18 cellular contexts compared by ENCODE assay signal in genomic region chr7:158263110-158263963, GRCh38.
DNase-seq lines count a peak whose midpoint lies in the region; ATAC-seq, FAIRE-seq and TF ChIP-seq lines count a peak whose summit lies in the region.
"Had no signal": no experiment of that assay in that cellular context is flagged by ENCODE, and none has a peak within 500 bp of the region (broad histone marks: within the 10 kb centered on the region; RNA-seq: fewer than 3 reads in every experiment).

No MANE protein-coding gene starts in this region.

- intact Hi-C loops in cardiac septum (cut with DNase I) (no loop called here), heart left ventricle (cut with DNase I) (no loop called here), left colon (cut with DNase I, micrococcal nuclease) (no loop called here), Calu3 (cut with micrococcal nuclease; ENCODE audit: unreplicated experiment) (no loop called here)

- peaks cover 0 to 11% (median 0%) of the 10 kb centered on the region in 9 donors for H3K27me3 ChIP-seq in heart left ventricle
- H3K27me3 ChIP-seq: BLaER1 treated with 17β-estradiol and CSF1 and Interleukin-3, amounts not matched to agents 10 nM and 100 nM had no signal

- H3K4me1 Mint-ChIP-seq in nephron (peaks cover 8% of the 10 kb centered on the region), Calu3 (ENCODE audit: low read depth, unreplicated experiment) (no peaks in the 10 kb centered on the region), mesothelial cell of epicardium (no peaks in the 10 kb centered on the region)

- H3K9me3 ChIP-seq in heart left ventricle = no peaks in the 10 kb centered on the region
- H3K9me3 ChIP-seq: BLaER1 treated with 17β-estradiol and CSF1 and Interleukin-3, amounts not matched to agents 10 nM and 100 nM had no signal

- ATAC-seq in heart left ventricle (no peak), left colon (peak; percentile 42), HG03439 (IDR thresholded peaks at IDR 0.05; ENCODE audit: unreplicated experiment) (no peak)

- H3K27me3 Mint-ChIP-seq in nephron (ENCODE audit: low read depth) (peaks cover 8% of the 10 kb centered on the region), Calu3 (ENCODE audit: unreplicated experiment) (no peaks in the 10 kb centered on the region), mesothelial cell of epicardium (ENCODE audit: low read depth) (no peaks in the 10 kb centered on the region)

- no TSS peak for BruUV-seq in Calu3 (replicated peaks; lab: Mats Ljungman, UMichigan)

- peak overlapping the region in 2 of 3 experiments; percentile 29 to 71 for H3K27ac Mint-ChIP-seq in nephron
- no peak overlapping the region for H3K27ac Mint-ChIP-seq in Calu3 (ENCODE audit: unreplicated experiment)
- no peak overlapping the region for H3K27ac Mint-ChIP-seq in mesothelial cell of epicardium

- H3K4me3 ChIP-seq in heart left ventricle = no peak overlapping the region
- H3K4me3 ChIP-seq: BLaER1 treated with 17β-estradiol and CSF1 and Interleukin-3, amounts not matched to agents 10 nM and 100 nM had no signal

- H3K9me3 Mint-ChIP-seq in nephron (no peaks in the 10 kb centered on the region), Calu3 (ENCODE audit: low read depth, unreplicated experiment) (peaks cover 7% of the 10 kb centered on the region), mesothelial cell of epicardium (no peaks in the 10 kb centered on the region)

- H3K27ac ChIP-seq in heart left ventricle = no peak overlapping the region
- H3K27ac ChIP-seq: 22Rv1; BLaER1 treated with 17β-estradiol and CSF1 and Interleukin-3, amounts not matched to agents 10 nM and 100 nM had no signal

- no peak overlapping the region for H3K4me3 Mint-ChIP-seq in nephron
- H3K4me3 Mint-ChIP-seq in Calu3 (ENCODE audit: low read depth, unreplicated experiment) = no peak overlapping the region
- no peak overlapping the region for H3K4me3 Mint-ChIP-seq in mesothelial cell of epicardium

- no peaks in the 10 kb centered on the region for H3K36me3 ChIP-seq in heart left ventricle
- H3K36me3 ChIP-seq: BLaER1 treated with 17β-estradiol and CSF1 and Interleukin-3, amounts not matched to agents 10 nM and 100 nM had no signal

- peak; percentile 67 for DNase-seq in cardiac septum (ENCODE audit: low spot score)
- DNase-seq in heart left ventricle = no peak
- peak in 1 of 2 donors; percentile 32 for DNase-seq in left colon
- no peak for DNase-seq in urothelium cell line (ENCODE audit: low spot score)
- no peak for DNase-seq in Calu3
- DNase-seq in mesothelial cell of epicardium (ENCODE audit: low spot score in 2 of 2, unreplicated experiment in 2 of 2) = no peak
- DNase-seq: DMS153; HCEC 1CT; MV-4-11; NCI-H1436; NCI-H2081 treated with DMSO at 0.1 percent for 48 hours; NCI-H226; NCI-H69; NK-92 treated with Interleukin-12 subunit alpha and Interleukin-12 subunit beta, amount 100 ng/mL, for 24 hours had no signal

- TF ChIP-seq CTCF in heart left ventricle (IDR thresholded peaks at IDR 0.05) (no peak), nephron (IDR thresholded peaks at IDR 0.05; ENCODE audit: unreplicated experiment in 3 of 3) (no peak), Calu3 (IDR thresholded peaks at IDR 0.05; ENCODE audit: unreplicated experiment) (no peak), mesothelial cell of epicardium (IDR thresholded peaks at IDR 0.05; ENCODE audit: unreplicated experiment) (no peak)

- H3K36me3 Mint-ChIP-seq in nephron (ENCODE audit: low read depth) (no peaks in the 10 kb centered on the region), Calu3 (ENCODE audit: insufficient read depth, unreplicated experiment) (no peaks in the 10 kb centered on the region), mesothelial cell of epicardium (no peaks in the 10 kb centered on the region)

- WGBS in heart left ventricle, 4 donors = 85 to 92% (median 90%) methylated on average over 18 to 19 of the region's 19 CpGs

- no peaks in the 10 kb centered on the region for H3K4me1 ChIP-seq in heart left ventricle
- H3K4me1 ChIP-seq: BLaER1 treated with 17β-estradiol and CSF1 and Interleukin-3, amounts not matched to agents 10 nM and 100 nM had no signal

- no peak for TF ChIP-seq POLR2A in heart left ventricle (IDR thresholded peaks at IDR 0.05)

- FAIRE-seq in urothelium cell line (lab: Jason Lieb, UNC) = peak; percentile 67

- CTCF ChIA-PET in Calu3 (lab: Charles Lee) = no interaction called here

Comparison
In these comparisons a context has a peak if more than half of its experiments do, and no peak if none do; other contexts are left out.
1. H3K27ac Mint-ChIP-seq: peak in nephron (2 of 3); none in Calu3 (single experiment) and mesothelial cell of epicardium (single experiment).